In the genomic region with DNA sequence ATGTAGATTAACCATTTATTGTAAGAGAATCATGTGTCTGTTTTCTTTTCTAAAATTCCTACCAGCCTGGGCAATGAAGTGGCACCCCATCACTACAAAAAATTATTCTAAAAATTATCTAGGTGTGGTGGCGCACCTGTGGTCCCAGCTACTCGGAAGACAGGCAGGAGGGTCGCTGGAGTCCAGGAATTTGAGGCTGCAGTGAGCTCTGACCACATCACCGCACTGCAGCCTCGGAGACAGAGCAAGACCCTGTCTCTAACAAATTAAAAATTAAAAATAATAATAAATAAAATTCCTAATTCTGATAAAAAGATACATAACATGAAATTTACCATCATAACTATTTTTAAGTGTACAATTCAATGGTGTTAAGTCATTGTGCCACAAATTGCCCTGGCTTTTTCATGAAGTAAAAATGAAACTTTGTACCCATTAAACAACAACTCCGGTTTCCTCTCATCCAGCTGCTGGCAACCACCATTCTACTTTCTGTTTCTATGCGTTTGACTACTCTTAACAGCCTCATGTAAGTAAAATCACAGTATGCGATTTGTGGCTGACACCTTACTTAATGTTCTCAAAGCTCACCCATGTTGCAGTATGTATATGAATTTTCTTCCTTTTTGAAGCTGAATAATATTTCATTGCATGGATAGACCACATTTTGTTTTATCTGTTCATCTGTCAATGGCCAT, we compare ENCODE assay signal across 8 cellular contexts. TPM values are rescaled to one million over a fixed set of nuclear protein-coding genes. Genes with fewer than 3 reads are reported as not detected.
A peak's percentile ranks its signal among the peaks of the same experiment; 100 is the strongest.
DNase-seq lines count a peak whose midpoint lies in the region; ATAC-seq and TF ChIP-seq lines count a peak whose summit lies in the region.

No MANE protein-coding gene starts in this region.

- H2AFZ ChIP-seq in Loucy (ENCODE audit: low read length) (peak overlapping the region; percentile 45; the same call in 1 of the 2 replicates), smooth muscle cell (ENCODE audit: low read depth) (no peak overlapping the region)

- no peak for DNase-seq in NCI-H524 treated with DMSO at 0.1 percent for 48 hours (lab: John Stamatoyannopoulos, UW)
- DNase-seq in smooth muscle cell (lab: John Stamatoyannopoulos, UW; ENCODE audit: unreplicated experiment): no peak
- no peak for DNase-seq in NCI-H345 (lab: John Stamatoyannopoulos, UW)
- DNase-seq in RKO (ENCODE audit: low spot score): no peak

- H3K27me3 ChIP-seq in Loucy (ENCODE audit: insufficient read depth, low read length, poor library complexity, severe bottlenecking) (no peaks in the 10 kb centered on the region), liver (ENCODE audit: control insufficient read depth in 4 of 4, insufficient read depth in 4 of 4, low read length in 3 of 4) (no peaks in the 10 kb centered on the region), smooth muscle cell (ENCODE audit: low read depth) (no peaks in the 10 kb centered on the region)

- H3K36me3 ChIP-seq in Loucy (ENCODE audit: insufficient read depth, low read length): no peaks in the 10 kb centered on the region
- no peaks in the 10 kb centered on the region for H3K36me3 ChIP-seq in liver (ENCODE audit: control insufficient read depth in 4 of 4, insufficient read depth in 3 of 4, low read depth in 1 of 4, low read length in 3 of 4)
- no peaks in the 10 kb centered on the region for H3K36me3 ChIP-seq in smooth muscle cell (ENCODE audit: low read depth)

- H3K9me2 ChIP-seq in Loucy (replicated peaks; ENCODE audit: low read depth, low read length): no peaks in the 10 kb centered on the region

- H4K20me1 ChIP-seq in Loucy (ENCODE audit: insufficient read depth, low read length, poor library complexity, severe bottlenecking) (no peaks in the 10 kb centered on the region), smooth muscle cell (ENCODE audit: low read depth) (no peaks in the 10 kb centered on the region)

- H3K9ac ChIP-seq in Loucy (ENCODE audit: low read depth, low read length, poor library complexity, severe bottlenecking) (no peak overlapping the region), liver (ENCODE audit: low read depth in 1 of 2, low read length in 2 of 2) (peak overlapping the region in 1 of 2 donors; percentile 33), smooth muscle cell (ENCODE audit: low read depth) (no peak overlapping the region)

- peak; percentile 98 for ATAC-seq in GM18867 (IDR thresholded peaks at IDR 0.05; ENCODE audit: unreplicated experiment)
- peak; percentile 96 for ATAC-seq in GM21825 (IDR thresholded peaks at IDR 0.05; ENCODE audit: unreplicated experiment)

- no peak for TF ChIP-seq CTCF in Loucy (conservative IDR thresholded peaks at IDR 0.05; ENCODE audit: low read length)
- TF ChIP-seq CTCF in liver (IDR thresholded peaks at IDR 0.05; ENCODE audit: low read depth, low read length, missing input control): no peak
- TF ChIP-seq CTCF in smooth muscle cell (IDR thresholded peaks at IDR 0.05; ENCODE audit: borderline replicate concordance, insufficient read depth, poor library complexity, severe bottlenecking): no peak

- H3K9me3 ChIP-seq in Loucy (ENCODE audit: insufficient read depth, low read depth, low read length) (no peaks in the 10 kb centered on the region), liver (ENCODE audit: control insufficient read depth in 4 of 4, low read length in 3 of 4) (no peaks in the 10 kb centered on the region), smooth muscle cell (replicated peaks; ENCODE audit: low read depth) (no peaks in the 10 kb centered on the region)

- peak in 1 of 2 donors; percentile 21 for TF ChIP-seq RAD21 in liver (IDR thresholded peaks at IDR 0.05)

- H3K79me2 ChIP-seq in Loucy (ENCODE audit: insufficient read depth, low read length) (no peaks in the 10 kb centered on the region), smooth muscle cell (ENCODE audit: low read depth) (no peaks in the 10 kb centered on the region)

- H3K27ac ChIP-seq in liver (ENCODE audit: low read depth in 1 of 2, low read length in 2 of 2) (peak overlapping the region; percentile 32 to 43), smooth muscle cell (ENCODE audit: low read depth) (no peak overlapping the region)

- H3K4me2 ChIP-seq in Loucy (ENCODE audit: low read depth, low read length, poor library complexity, severe bottlenecking) (peak overlapping the region; percentile 43), smooth muscle cell (no peak overlapping the region)

- no peaks in the 10 kb centered on the region for H3K4me1 ChIP-seq in Loucy (ENCODE audit: insufficient read depth, low read length, poor library complexity, severe bottlenecking)
- H3K4me1 ChIP-seq in liver (ENCODE audit: control insufficient read depth in 4 of 4, insufficient read depth in 4 of 4, low read length in 3 of 4): no peaks in the 10 kb centered on the region
- H3K4me1 ChIP-seq in smooth muscle cell (ENCODE audit: low read depth): no peaks in the 10 kb centered on the region

- WGBS in liver: 50% methylated on average over 8 of the region's 8 CpGs
- WGBS in smooth muscle cell (ENCODE audit: low lambda C conversion rate): 91% methylated on average over 8 of the region's 8 CpGs

- no peaks in the 10 kb centered on the region for H3F3A ChIP-seq in Loucy (ENCODE audit: low read depth)
- H3F3A ChIP-seq in smooth muscle cell (ENCODE audit: low read depth): no peaks in the 10 kb centered on the region

- peak overlapping the region; percentile 8 for H3K4me3 ChIP-seq in Loucy (ENCODE audit: low read length, poor library complexity, severe bottlenecking)
- H3K4me3 ChIP-seq in liver (ENCODE audit: low read depth in 1 of 3, low read length in 3 of 3): peak overlapping the region; percentile 39 to 53 (median 47)
- no peak overlapping the region for H3K4me3 ChIP-seq in smooth muscle cell

TF ChIP-seq in liver, 16 proteins besides CTCF, POLR2A, EP300 and RAD21:
- TF ChIP-seq, protein P1, sequence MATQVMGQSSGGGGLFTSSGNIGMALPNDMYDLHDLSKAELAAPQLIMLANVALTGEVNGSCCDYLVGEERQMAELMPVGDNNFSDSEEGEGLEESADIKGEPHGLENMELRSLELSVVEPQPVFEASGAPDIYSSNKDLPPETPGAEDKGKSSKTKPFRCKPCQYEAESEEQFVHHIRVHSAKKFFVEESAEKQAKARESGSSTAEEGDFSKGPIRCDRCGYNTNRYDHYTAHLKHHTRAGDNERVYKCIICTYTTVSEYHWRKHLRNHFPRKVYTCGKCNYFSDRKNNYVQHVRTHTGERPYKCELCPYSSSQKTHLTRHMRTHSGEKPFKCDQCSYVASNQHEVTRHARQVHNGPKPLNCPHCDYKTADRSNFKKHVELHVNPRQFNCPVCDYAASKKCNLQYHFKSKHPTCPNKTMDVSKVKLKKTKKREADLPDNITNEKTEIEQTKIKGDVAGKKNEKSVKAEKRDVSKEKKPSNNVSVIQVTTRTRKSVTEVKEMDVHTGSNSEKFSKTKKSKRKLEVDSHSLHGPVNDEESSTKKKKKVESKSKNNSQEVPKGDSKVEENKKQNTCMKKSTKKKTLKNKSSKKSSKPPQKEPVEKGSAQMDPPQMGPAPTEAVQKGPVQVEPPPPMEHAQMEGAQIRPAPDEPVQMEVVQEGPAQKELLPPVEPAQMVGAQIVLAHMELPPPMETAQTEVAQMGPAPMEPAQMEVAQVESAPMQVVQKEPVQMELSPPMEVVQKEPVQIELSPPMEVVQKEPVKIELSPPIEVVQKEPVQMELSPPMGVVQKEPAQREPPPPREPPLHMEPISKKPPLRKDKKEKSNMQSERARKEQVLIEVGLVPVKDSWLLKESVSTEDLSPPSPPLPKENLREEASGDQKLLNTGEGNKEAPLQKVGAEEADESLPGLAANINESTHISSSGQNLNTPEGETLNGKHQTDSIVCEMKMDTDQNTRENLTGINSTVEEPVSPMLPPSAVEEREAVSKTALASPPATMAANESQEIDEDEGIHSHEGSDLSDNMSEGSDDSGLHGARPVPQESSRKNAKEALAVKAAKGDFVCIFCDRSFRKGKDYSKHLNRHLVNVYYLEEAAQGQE (IDR thresholded peaks at IDR 0.05): no peak
- TF ChIP-seq HNF4G (IDR thresholded peaks at IDR 0.05) (no peak), EGR1 (IDR thresholded peaks at IDR 0.05; ENCODE audit: low read depth in 2 of 2) (no peak), FOXA1 (IDR thresholded peaks at IDR 0.05) (no peak), YY1 (IDR thresholded peaks at IDR 0.05) (peak; percentile 63), SP1 (IDR thresholded peaks at IDR 0.05) (peak; percentile 33), TAF1 (conservative IDR thresholded peaks at IDR 0.05) (no peak), FOXA2 (IDR thresholded peaks at IDR 0.05) (no peak), NR2F2 (IDR thresholded peaks at IDR 0.05) (no peak), HNF4A (conservative IDR thresholded peaks at IDR 0.05) (peak; percentile 61 to 62)
- TF ChIP-seq, protein P2, sequence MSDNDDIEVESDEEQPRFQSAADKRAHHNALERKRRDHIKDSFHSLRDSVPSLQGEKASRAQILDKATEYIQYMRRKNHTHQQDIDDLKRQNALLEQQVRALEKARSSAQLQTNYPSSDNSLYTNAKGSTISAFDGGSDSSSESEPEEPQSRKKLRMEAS (IDR thresholded peaks at IDR 0.05): no peak
- TF ChIP-seq, protein P3, sequence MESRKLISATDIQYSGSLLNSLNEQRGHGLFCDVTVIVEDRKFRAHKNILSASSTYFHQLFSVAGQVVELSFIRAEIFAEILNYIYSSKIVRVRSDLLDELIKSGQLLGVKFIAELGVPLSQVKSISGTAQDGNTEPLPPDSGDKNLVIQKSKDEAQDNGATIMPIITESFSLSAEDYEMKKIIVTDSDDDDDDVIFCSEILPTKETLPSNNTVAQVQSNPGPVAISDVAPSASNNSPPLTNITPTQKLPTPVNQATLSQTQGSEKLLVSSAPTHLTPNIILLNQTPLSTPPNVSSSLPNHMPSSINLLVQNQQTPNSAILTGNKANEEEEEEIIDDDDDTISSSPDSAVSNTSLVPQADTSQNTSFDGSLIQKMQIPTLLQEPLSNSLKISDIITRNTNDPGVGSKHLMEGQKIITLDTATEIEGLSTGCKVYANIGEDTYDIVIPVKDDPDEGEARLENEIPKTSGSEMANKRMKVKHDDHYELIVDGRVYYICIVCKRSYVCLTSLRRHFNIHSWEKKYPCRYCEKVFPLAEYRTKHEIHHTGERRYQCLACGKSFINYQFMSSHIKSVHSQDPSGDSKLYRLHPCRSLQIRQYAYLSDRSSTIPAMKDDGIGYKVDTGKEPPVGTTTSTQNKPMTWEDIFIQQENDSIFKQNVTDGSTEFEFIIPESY (IDR thresholded peaks at IDR 0.05): no peak
- TF ChIP-seq, protein P4, sequence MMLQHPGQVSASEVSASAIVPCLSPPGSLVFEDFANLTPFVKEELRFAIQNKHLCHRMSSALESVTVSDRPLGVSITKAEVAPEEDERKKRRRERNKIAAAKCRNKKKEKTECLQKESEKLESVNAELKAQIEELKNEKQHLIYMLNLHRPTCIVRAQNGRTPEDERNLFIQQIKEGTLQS (IDR thresholded peaks at IDR 0.05): no peak

RNA-seq across cellular contexts. Expression of a gene that starts 20.6 kb away (rescaled TPM):
- total RNA-seq in liver (10 to 100 TPM; 14.9 to 15.0 TPM), smooth muscle cell (32.8 and 34.0 TPM in 2 replicates)
- polyA plus RNA-seq in liver (1 to 10 TPM; 3.8 to 5.5 TPM), smooth muscle cell (12.0 and 16.1 TPM in 2 replicates)
